ENCODE assay signal across 12 cellular contexts in genomic region chr5:77326986-77327734, GRCh38.
DNase-seq lines count a peak whose midpoint lies in the region; ATAC-seq, FAIRE-seq and TF ChIP-seq lines count a peak whose summit lies in the region.
"Had no signal": no experiment of that assay in that cellular context is flagged by ENCODE, and none has a peak within 500 bp of the region (broad histone marks: within the 10 kb centered on the region; RNA-seq: fewer than 3 reads in every experiment).

No MANE protein-coding gene starts in this region.

- H3K27me3 ChIP-seq in neuronal stem cell (ENCODE audit: control insufficient read depth in 3 of 3, insufficient read depth in 3 of 3, low read depth in 1 of 3, low read length in 3 of 3) (peaks cover 0 to 8% (median 0%) of the 10 kb centered on the region in 3 experiments), thyroid gland (no peaks in the 10 kb centered on the region), osteoblast (ENCODE audit: insufficient read depth, low read length) (peaks cover 16% of the 10 kb centered on the region)

- H2AFZ ChIP-seq in neuronal stem cell (ENCODE audit: low read length) (no peak overlapping the region), osteoblast (ENCODE audit: low read length) (no peak overlapping the region)

- H2BK5ac ChIP-seq in neuronal stem cell (ENCODE audit: low read length) = no peak overlapping the region

- TF ChIP-seq POLR2A in GM12891 (IDR thresholded peaks at IDR 0.05; ENCODE audit: low read depth, low read length) (no peak), thyroid gland (IDR thresholded peaks at IDR 0.05) (no peak)

- no peaks in the 10 kb centered on the region for H3K9me3 ChIP-seq in SK-N-MC (ENCODE audit: low read depth, low read length)
- H3K9me3 ChIP-seq in neuronal stem cell (replicated peaks in 1 of 2; ENCODE audit: control insufficient read depth in 2 of 2, insufficient read depth in 1 of 2, low read depth in 1 of 2, low read length in 2 of 2) = no peaks in the 10 kb centered on the region
- no peaks in the 10 kb centered on the region for H3K9me3 ChIP-seq in thyroid gland
- no peaks in the 10 kb centered on the region for H3K9me3 ChIP-seq in osteoblast (ENCODE audit: low read depth, low read length)
- H3K9me3 ChIP-seq: A549 had no signal

- H3K14ac ChIP-seq in neuronal stem cell (ENCODE audit: low read length) = no peak overlapping the region

- H2AK5ac ChIP-seq in neuronal stem cell (ENCODE audit: low read depth, low read length) = no peak overlapping the region

- H2BK15ac ChIP-seq in neuronal stem cell (ENCODE audit: low read length) = no peak overlapping the region

- H3K9ac ChIP-seq in SK-N-MC (ENCODE audit: insufficient read length) = no peak overlapping the region
- H3K9ac ChIP-seq in neuronal stem cell (ENCODE audit: low read depth, low read length, poor library complexity) = no peak overlapping the region

- H3K18ac ChIP-seq in neuronal stem cell (ENCODE audit: low read length) = no peak overlapping the region

- no CpG with 5 or more reads among the region's 5 CpGs for WGBS in neuronal stem cell (ENCODE audit: extremely low coverage in 2 of 2, insufficient read length in 2 of 2, insufficient replicate concordance in 1 of 2), 2 donors
- 84 to 94% methylated on average over 5 of the region's 5 CpGs for WGBS in thyroid gland, 2 donors

- FAIRE-seq in GM12891 (lab: Jason Lieb, UNC) = peak; percentile 23
- FAIRE-seq: A549 had no signal

- peak overlapping the region; percentile 56; the same call in 1 of the 2 replicates for H3K27ac ChIP-seq in SK-N-MC
- H3K27ac ChIP-seq in neuronal stem cell (replicated peaks; ENCODE audit: low read length) = no peak overlapping the region
- H3K27ac ChIP-seq in thyroid gland = peak overlapping the region in 2 of 3 donors; percentile 51 to 62
- H3K27ac ChIP-seq in osteoblast (ENCODE audit: low read depth, low read length) = no peak overlapping the region
- H3K27ac ChIP-seq: A549 had no signal

- H3K4ac ChIP-seq in neuronal stem cell (ENCODE audit: low read length) = no peak overlapping the region

- no peak for ATAC-seq in HG03342 (IDR thresholded peaks at IDR 0.05; ENCODE audit: unreplicated experiment)
- ATAC-seq: A549, HCT116 had no signal

- H4K20me1 ChIP-seq in osteoblast (ENCODE audit: insufficient read depth, low read length) = no peaks in the 10 kb centered on the region

- H3K4me3 ChIP-seq in SK-N-MC = no peak overlapping the region
- no peak overlapping the region for H3K4me3 ChIP-seq in neuronal stem cell (ENCODE audit: low read length in 2 of 2)
- H3K4me3 ChIP-seq in thyroid gland (replicated peaks in 1 of 3) = no peak overlapping the region
- H3K4me3 ChIP-seq in osteoblast (ENCODE audit: insufficient read depth, low read length) = no peak overlapping the region
- H3K4me3 ChIP-seq: A549 had no signal

- H4K91ac ChIP-seq in neuronal stem cell (ENCODE audit: low read depth, low read length, poor library complexity) = no peak overlapping the region

- H3K23ac ChIP-seq in neuronal stem cell (ENCODE audit: low read depth, low read length, poor library complexity) = peak overlapping the region; percentile 44

- no peak for DNase-seq in GM12891 (ENCODE audit: insufficient read length, low spot score)
- no peak for DNase-seq in SK-N-MC (ENCODE audit: low read depth, low spot score)
- no peak for DNase-seq in neuronal stem cell (ENCODE audit: low spot score)
- no peak for DNase-seq in thyroid gland
- DNase-seq in NCI-H510A (lab: John Stamatoyannopoulos, UW) = no peak
- no peak for DNase-seq in osteoblast (ENCODE audit: insufficient read length, low spot score, missing footprints)
- DNase-seq: CD8-positive, alpha-beta memory T cell; DMS53; GF-D8 had no signal

- no peaks in the 10 kb centered on the region for H3K79me2 ChIP-seq in osteoblast (ENCODE audit: insufficient read depth, low read length)

- TF ChIP-seq CTCF in thyroid gland (IDR thresholded peaks at IDR 0.05) (no peak), osteoblast (IDR thresholded peaks at IDR 0.05; ENCODE audit: extremely low read depth, low read depth, low read length) (no peak)

- H2BK120ac ChIP-seq in neuronal stem cell (ENCODE audit: low read depth, low read length) = no peak overlapping the region

- H3K79me1 ChIP-seq in neuronal stem cell (ENCODE audit: low read depth, low read length) = no peaks in the 10 kb centered on the region

- intact Hi-C loops in thyroid gland (cut with DNase I) = no loop called here

- H3K36me3 ChIP-seq in SK-N-MC (ENCODE audit: insufficient read depth, low read length) = no peaks in the 10 kb centered on the region
- no peaks in the 10 kb centered on the region for H3K36me3 ChIP-seq in neuronal stem cell (replicated peaks in 1 of 2; ENCODE audit: control insufficient read depth in 2 of 2, insufficient read depth in 2 of 2, low read length in 2 of 2)
- H3K36me3 ChIP-seq in thyroid gland = no peaks in the 10 kb centered on the region
- no peaks in the 10 kb centered on the region for H3K36me3 ChIP-seq in osteoblast (ENCODE audit: insufficient read depth, low read length)

- H3K4me2 ChIP-seq in neuronal stem cell (ENCODE audit: insufficient read depth, low read length, poor library complexity, severe bottlenecking) = no peak overlapping the region
- no peak overlapping the region for H3K4me2 ChIP-seq in osteoblast (ENCODE audit: insufficient read depth, low read length)
- H3K4me2 ChIP-seq: A549 had no signal

- H4K8ac ChIP-seq in neuronal stem cell (ENCODE audit: low read depth, low read length) = no peak overlapping the region

- no peak overlapping the region for H2BK12ac ChIP-seq in neuronal stem cell (ENCODE audit: low read length)

- H3K4me1 ChIP-seq in neuronal stem cell (ENCODE audit: control insufficient read depth in 2 of 2, insufficient read depth in 1 of 2, low read depth in 1 of 2, low read length in 2 of 2) = peaks cover 2% of the 10 kb centered on the region in 2 donors
- H3K4me1 ChIP-seq in thyroid gland = peaks cover 34 to 53% of the 10 kb centered on the region in 2 donors
- no peaks in the 10 kb centered on the region for H3K4me1 ChIP-seq in osteoblast (ENCODE audit: insufficient read depth, low read length)
- H3K4me1 ChIP-seq: A549 had no signal

TF ChIP-seq in GM12891, 5 proteins besides CTCF, POLR2A, EP300 and RAD21:
- no peak for TF ChIP-seq SPI1 (IDR thresholded peaks at IDR 0.05; ENCODE audit: low read depth, low read length)
- TF ChIP-seq PAX5 (IDR thresholded peaks at IDR 0.05; ENCODE audit: insufficient read depth, low read length, severe bottlenecking) = no peak
- TF ChIP-seq POU2F2 (IDR thresholded peaks at IDR 0.05; ENCODE audit: low read depth, low read length) = no peak
- TF ChIP-seq POLR2AphosphoS5 (IDR thresholded peaks at IDR 0.05; ENCODE audit: low read depth, low read length) = no peak
- no peak for TF ChIP-seq TAF1 (IDR thresholded peaks at IDR 0.05; ENCODE audit: low read depth, low read length)

Comparison
In these comparisons a context has a peak if more than half of its experiments do, and no peak if none do; other contexts are left out.
1. H3K27ac ChIP-seq: peak in SK-N-MC (single experiment) and thyroid gland (2 of 3); none in neuronal stem cell (single experiment) and osteoblast (single experiment).